ENCODE assay signal across 24 cellular contexts in genomic region chr1:94050675-94051074, GRCh38.
A peak's percentile ranks its signal among the peaks of the same experiment; 100 is the strongest.
DNase-seq lines count a peak whose midpoint lies in the region; ATAC-seq and TF ChIP-seq lines count a peak whose summit lies in the region.
"Had no signal": no experiment of that assay in that cellular context is flagged by ENCODE, and none has a peak within 500 bp of the region (broad histone marks: within the 10 kb centered on the region; RNA-seq: fewer than 3 reads in every experiment).

No MANE protein-coding gene starts in this region.

- DNase-seq in heart right ventricle (no peak), right cardiac atrium (no peak), RWPE2 (ENCODE audit: low spot score) (no peak), left lung (no peak), type B pancreatic cell (ENCODE audit: extremely low spot score, unreplicated experiment) (no peak)
- no peak for DNase-seq in activated CD4-positive, alpha-beta T cell treated with anti-CD3 and anti-CD28 coated beads for 36 hours
- DNase-seq: activated CD8-positive, alpha-beta memory T cell treated with anti-CD3 and anti-CD28 coated beads for 24 hours; activated effector memory CD4-positive, alpha-beta T cell treated with Interleukin-2 at 50 U/mL for 16 hours; activated naive CD8-positive, alpha-beta T cell treated with anti-CD3 and anti-CD28 coated beads for 36 hours; central memory CD4-positive, alpha-beta T cell; DMS153; NCI-H1436; NCI-H510A treated with DMSO at 0.1 percent for 48 hours; spleen; stimulated activated CD4-positive, alpha-beta T cell treated with anti-CD3 and anti-CD28 coated beads, Interleukin-2, amount 100 ng/mL, for 48 hours had no signal

- intact Hi-C loops in heart right ventricle (cut with DNase I) (no loop called here), right cardiac atrium (cut with DNase I) (no loop called here), left lung (cut with DNase I) (loop anchor here in 1 of 2 donors (5.0 kb wide), 1 partner anchor 277 kb away; no protein-coding TSS in a partner anchor)
- intact Hi-C loops in activated CD4-positive, alpha-beta T cell treated with anti-CD3 and anti-CD28 coated beads for 36 hours (cut with DNase I, micrococcal nuclease), result no loop called here

- H3K4me1 ChIP-seq in heart right ventricle (peaks cover 14 to 61% (median 48%) of the 10 kb centered on the region in 9 donors), right cardiac atrium (ENCODE audit: control insufficient read depth, insufficient read depth, low read length) (peaks cover 9% of the 10 kb centered on the region), RWPE2 (ENCODE audit: insufficient read depth, poor library complexity, severe bottlenecking) (peaks cover 24% of the 10 kb centered on the region), left lung (peaks cover 13 to 30% of the 10 kb centered on the region in 2 donors)
- H3K4me1 ChIP-seq: parathyroid adenoma had no signal

- WGBS in heart right ventricle, 2 donors, result 70% methylated on average over 1 of the region's 1 CpG
- WGBS in right cardiac atrium, result 82% methylated on average over 1 of the region's 1 CpG

- H3K9me3 ChIP-seq in heart right ventricle (no peaks in the 10 kb centered on the region), right cardiac atrium (ENCODE audit: control insufficient read depth, low read length) (no peaks in the 10 kb centered on the region), RWPE2 (ENCODE audit: severe bottlenecking) (no peaks in the 10 kb centered on the region), left lung (no peaks in the 10 kb centered on the region)
- H3K9me3 ChIP-seq: ascending aorta, HAP-1, SJSA1, spleen had no signal

- H3K9me3 Mint-ChIP-seq in type B pancreatic cell, result no peaks in the 10 kb centered on the region
- no peaks in the 10 kb centered on the region for H3K9me3 Mint-ChIP-seq in activated CD4-positive, alpha-beta T cell treated with anti-CD3 and anti-CD28 coated beads for 36 hours (ENCODE audit: low read depth)
- H3K9me3 Mint-ChIP-seq: activated naive CD8-positive, alpha-beta T cell treated with anti-CD3 and anti-CD28 coated beads for 36 hours had no signal

- ATAC-seq in heart right ventricle, result no peak
- no peak for ATAC-seq in right cardiac atrium
- peak; percentile 50; the same call in 2 of the 3 replicates for ATAC-seq in RWPE2 (ENCODE audit: low read depth)
- ATAC-seq in left lung, result peak; percentile 27
- ATAC-seq in activated CD4-positive, alpha-beta T cell treated with anti-CD3 and anti-CD28 coated beads for 36 hours, result no peak
- ATAC-seq in HG03196 (IDR thresholded peaks at IDR 0.05; ENCODE audit: unreplicated experiment), result no peak
- ATAC-seq in GM18519 (IDR thresholded peaks at IDR 0.05; ENCODE audit: low FRiP score, unreplicated experiment), result no peak
- ATAC-seq: activated CD4-positive, CD25-positive, alpha-beta regulatory T cell treated with anti-CD3 and anti-CD28 coated beads, Interleukin-2, amount 50 U/mL, for 24 hours; left lobe of liver had no signal

- peaks cover 24% of the 10 kb centered on the region for H3K4me1 Mint-ChIP-seq in type B pancreatic cell (ENCODE audit: unreplicated experiment)
- H3K4me1 Mint-ChIP-seq in activated CD4-positive, alpha-beta T cell treated with anti-CD3 and anti-CD28 coated beads for 36 hours, result peaks cover under 1% of the 10 kb centered on the region

- H3K27ac ChIP-seq in heart right ventricle (peak overlapping the region in 8 of 10 donors; percentile 19 to 98 (median 92)), right cardiac atrium (ENCODE audit: low read length) (no peak overlapping the region), RWPE2 (ENCODE audit: poor library complexity, severe bottlenecking) (peak overlapping the region; percentile 79), left lung (peak overlapping the region; percentile 75 to 83)
- H3K27ac ChIP-seq: ascending aorta, KMS-11, parathyroid adenoma, SJSA1 had no signal

- H3K27me3 Mint-ChIP-seq in type B pancreatic cell, result no peaks in the 10 kb centered on the region
- H3K27me3 Mint-ChIP-seq in activated CD4-positive, alpha-beta T cell treated with anti-CD3 and anti-CD28 coated beads for 36 hours, result peaks cover 9% of the 10 kb centered on the region

- CTCF ChIA-PET in activated CD4-positive, alpha-beta T cell treated with anti-CD3 and anti-CD28 coated beads for 36 hours (lab: Charles Lee), result interaction anchor here (0.5 to 3.4 kb wide), 5 partner anchors 10 to 694 kb away, joined by 4 to 18 read pairs (median 9); no protein-coding TSS in a partner anchor

- TF ChIP-seq CTCF in heart right ventricle (IDR thresholded peaks at IDR 0.05) (no peak), RWPE2 (IDR thresholded peaks at IDR 0.05; ENCODE audit: poor library complexity, severe bottlenecking) (no peak), left lung (IDR thresholded peaks at IDR 0.05) (no peak), type B pancreatic cell (conservative IDR thresholded peaks at IDR 0.05) (no peak)

- peak overlapping the region; percentile 36 for H3K27ac Mint-ChIP-seq in type B pancreatic cell
- no peak overlapping the region for H3K27ac Mint-ChIP-seq in activated CD4-positive, alpha-beta T cell treated with anti-CD3 and anti-CD28 coated beads for 36 hours
- H3K27ac Mint-ChIP-seq: activated naive CD8-positive, alpha-beta T cell treated with anti-CD3 and anti-CD28 coated beads for 36 hours had no signal

- POLR2A ChIA-PET in activated CD4-positive, alpha-beta T cell treated with anti-CD3 and anti-CD28 coated beads for 36 hours (lab: Charles Lee), result no interaction called here

- H3K36me3 Mint-ChIP-seq in type B pancreatic cell, result peaks cover 1% of the 10 kb centered on the region
- H3K36me3 Mint-ChIP-seq in activated CD4-positive, alpha-beta T cell treated with anti-CD3 and anti-CD28 coated beads for 36 hours (ENCODE audit: low read depth), result no peaks in the 10 kb centered on the region
- H3K36me3 Mint-ChIP-seq: activated naive CD8-positive, alpha-beta T cell treated with anti-CD3 and anti-CD28 coated beads for 36 hours had no signal

- no peaks in the 10 kb centered on the region for H3K36me3 ChIP-seq in heart right ventricle
- no peaks in the 10 kb centered on the region for H3K36me3 ChIP-seq in RWPE2 (ENCODE audit: low read depth)
- no peaks in the 10 kb centered on the region for H3K36me3 ChIP-seq in left lung
- H3K36me3 ChIP-seq: ascending aorta, HAP-1, spleen had no signal

- H3K27me3 ChIP-seq in heart right ventricle, result peaks cover 0 to 5% (median 0%) of the 10 kb centered on the region in 7 donors
- H3K27me3 ChIP-seq in right cardiac atrium (ENCODE audit: control insufficient read depth, insufficient read depth), result no peaks in the 10 kb centered on the region
- no peaks in the 10 kb centered on the region for H3K27me3 ChIP-seq in RWPE2 (ENCODE audit: insufficient read depth, poor library complexity, severe bottlenecking)
- no peaks in the 10 kb centered on the region for H3K27me3 ChIP-seq in left lung
- H3K27me3 ChIP-seq: ascending aorta, SJSA1 had no signal

- H3K4me3 Mint-ChIP-seq in type B pancreatic cell, result no peak overlapping the region
- H3K4me3 Mint-ChIP-seq in activated CD4-positive, alpha-beta T cell treated with anti-CD3 and anti-CD28 coated beads for 36 hours, result no peak overlapping the region
- H3K4me3 Mint-ChIP-seq: activated naive CD8-positive, alpha-beta T cell treated with anti-CD3 and anti-CD28 coated beads for 36 hours had no signal

- no peak overlapping the region for H3K4me3 ChIP-seq in heart right ventricle
- H3K4me3 ChIP-seq in right cardiac atrium (ENCODE audit: low read length), result no peak overlapping the region
- no peak overlapping the region for H3K4me3 ChIP-seq in RWPE2 (ENCODE audit: severe bottlenecking)
- no peak overlapping the region for H3K4me3 ChIP-seq in left lung
- H3K4me3 ChIP-seq: ascending aorta, HAP-1, SJSA1, spleen had no signal

Comparison
In these comparisons a context has a peak if more than half of its experiments do, and no peak if none do; other contexts are left out.
1. ATAC-seq: peak in RWPE2 (single experiment) and left lung (single experiment); none in heart right ventricle (0 of 8), right cardiac atrium (0 of 2), activated CD4-positive, alpha-beta T cell treated with anti-CD3 and anti-CD28 coated beads for 36 hours (single experiment), HG03196 (single experiment) and GM18519 (single experiment).